1 cellular context compared by ENCODE assay signal in the genomic region with DNA sequence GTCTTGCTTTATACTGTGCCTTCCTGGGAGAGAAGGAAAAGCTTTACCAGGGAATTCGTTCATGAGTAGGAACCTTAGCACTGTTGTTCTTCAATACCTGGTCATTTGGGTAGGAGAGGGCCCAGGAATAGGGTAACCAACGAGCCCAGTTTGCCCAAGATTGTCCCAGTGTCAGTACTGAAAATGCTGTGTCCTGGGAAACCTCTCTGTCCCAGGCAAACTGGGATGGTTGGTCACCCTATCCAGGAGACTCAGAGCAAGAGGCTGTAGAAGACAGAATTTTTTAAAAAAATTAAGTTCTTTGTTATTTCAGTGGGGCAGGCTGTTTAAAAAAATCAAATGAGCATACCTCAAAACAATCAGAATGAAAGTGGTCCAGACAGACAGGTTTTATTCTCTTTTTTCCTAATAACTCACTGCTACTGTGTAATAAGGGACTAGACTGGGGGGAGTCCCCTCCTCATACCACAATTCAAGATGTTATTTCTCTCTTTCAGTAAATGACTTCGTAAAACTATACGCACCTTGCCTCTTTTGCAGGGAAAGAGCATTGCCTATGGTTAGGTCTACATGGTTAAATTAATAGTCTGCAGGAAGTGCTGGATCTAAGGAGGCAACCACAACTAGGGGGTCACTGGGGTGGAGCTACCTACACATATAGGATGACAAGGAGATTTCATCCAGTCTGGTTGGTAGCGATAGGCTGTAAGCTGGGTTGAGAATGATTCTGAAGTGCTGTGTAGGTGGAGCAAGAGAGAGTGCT.
TF ChIP-seq lines count a peak whose summit lies in the region.

No MANE protein-coding gene starts in this region.

TF ChIP-seq in GM12878, 131 proteins besides CTCF, POLR2A, EP300 and RAD21 (continued from another document and continues in another):
- TF ChIP-seq, protein P1, sequence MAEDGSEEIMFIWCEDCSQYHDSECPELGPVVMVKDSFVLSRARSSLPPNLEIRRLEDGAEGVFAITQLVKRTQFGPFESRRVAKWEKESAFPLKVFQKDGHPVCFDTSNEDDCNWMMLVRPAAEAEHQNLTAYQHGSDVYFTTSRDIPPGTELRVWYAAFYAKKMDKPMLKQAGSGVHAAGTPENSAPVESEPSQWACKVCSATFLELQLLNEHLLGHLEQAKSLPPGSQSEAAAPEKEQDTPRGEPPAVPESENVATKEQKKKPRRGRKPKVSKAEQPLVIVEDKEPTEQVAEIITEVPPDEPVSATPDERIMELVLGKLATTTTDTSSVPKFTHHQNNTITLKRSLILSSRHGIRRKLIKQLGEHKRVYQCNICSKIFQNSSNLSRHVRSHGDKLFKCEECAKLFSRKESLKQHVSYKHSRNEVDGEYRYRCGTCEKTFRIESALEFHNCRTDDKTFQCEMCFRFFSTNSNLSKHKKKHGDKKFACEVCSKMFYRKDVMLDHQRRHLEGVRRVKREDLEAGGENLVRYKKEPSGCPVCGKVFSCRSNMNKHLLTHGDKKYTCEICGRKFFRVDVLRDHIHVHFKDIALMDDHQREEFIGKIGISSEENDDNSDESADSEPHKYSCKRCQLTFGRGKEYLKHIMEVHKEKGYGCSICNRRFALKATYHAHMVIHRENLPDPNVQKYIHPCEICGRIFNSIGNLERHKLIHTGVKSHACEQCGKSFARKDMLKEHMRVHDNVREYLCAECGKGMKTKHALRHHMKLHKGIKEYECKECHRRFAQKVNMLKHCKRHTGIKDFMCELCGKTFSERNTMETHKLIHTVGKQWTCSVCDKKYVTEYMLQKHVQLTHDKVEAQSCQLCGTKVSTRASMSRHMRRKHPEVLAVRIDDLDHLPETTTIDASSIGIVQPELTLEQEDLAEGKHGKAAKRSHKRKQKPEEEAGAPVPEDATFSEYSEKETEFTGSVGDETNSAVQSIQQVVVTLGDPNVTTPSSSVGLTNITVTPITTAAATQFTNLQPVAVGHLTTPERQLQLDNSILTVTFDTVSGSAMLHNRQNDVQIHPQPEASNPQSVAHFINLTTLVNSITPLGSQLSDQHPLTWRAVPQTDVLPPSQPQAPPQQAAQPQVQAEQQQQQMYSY (CRISPR knock-in tag; IDR thresholded peaks at IDR 0.05) = no peak
- TF ChIP-seq NR2F1 (conservative IDR thresholded peaks at IDR 0.05) (peak; percentile 72), SRF (IDR thresholded peaks at IDR 0.05; ENCODE audit: low read depth in 2 of 2, low read length in 2 of 2) (no peak), FOXM1 (IDR thresholded peaks at IDR 0.05; ENCODE audit: low read depth, low read length) (peak; percentile 92), TCF3 (IDR thresholded peaks at IDR 0.05; ENCODE audit: borderline replicate concordance, insufficient read depth, low read depth, low read length) (0 out of 2 replicates have a peak, but pooled peaks have one; percentile 37), MTA3 (IDR thresholded peaks at IDR 0.05; ENCODE audit: borderline replicate concordance, low read length) (0 out of 2 replicates have a peak, but pooled peaks have one; percentile 22), CBX5 (IDR thresholded peaks at IDR 0.05; ENCODE audit: low read depth) (0 out of 2 replicates have a peak, but pooled peaks have one; percentile 40), TCF7 (IDR thresholded peaks at IDR 0.05; ENCODE audit: borderline replicate concordance) (no peak), CREM (IDR thresholded peaks at IDR 0.05; ENCODE audit: low read depth) (peak; percentile 73), CREB1 (IDR thresholded peaks at IDR 0.05; ENCODE audit: low read depth) (peak; percentile 60), IKZF1 (conservative IDR thresholded peaks at IDR 0.05) (peak; percentile 85), HDGF (IDR thresholded peaks at IDR 0.05) (peak; percentile 18; the same call in 1 of the 2 replicates), NRF1 (conservative IDR thresholded peaks at IDR 0.05; ENCODE audit: low read depth, low read length) (no peak), IRF4 (IDR thresholded peaks at IDR 0.05; ENCODE audit: low read depth, low read length) (peak; percentile 72; the same call in 1 of the 2 replicates), HCFC1 (IDR thresholded peaks at IDR 0.05; ENCODE audit: low read length) (no peak), MXI1 (IDR thresholded peaks at IDR 0.05; ENCODE audit: low read depth, low read length) (0 out of 2 replicates have a peak, but pooled peaks have one; percentile 27), MEF2A (IDR thresholded peaks at IDR 0.05; ENCODE audit: insufficient read depth, low read depth, low read length) (peak; percentile 60; the same call in 1 of the 2 replicates), EED (IDR thresholded peaks at IDR 0.05; ENCODE audit: low read depth) (peak; percentile 71; the same call in 1 of the 2 replicates), BCL11A (IDR thresholded peaks at IDR 0.05; ENCODE audit: low read depth, low read length) (peak; percentile 73), MTA2 (IDR thresholded peaks at IDR 0.05; ENCODE audit: low read depth) (peak; percentile 92)
- TF ChIP-seq, protein P2, sequence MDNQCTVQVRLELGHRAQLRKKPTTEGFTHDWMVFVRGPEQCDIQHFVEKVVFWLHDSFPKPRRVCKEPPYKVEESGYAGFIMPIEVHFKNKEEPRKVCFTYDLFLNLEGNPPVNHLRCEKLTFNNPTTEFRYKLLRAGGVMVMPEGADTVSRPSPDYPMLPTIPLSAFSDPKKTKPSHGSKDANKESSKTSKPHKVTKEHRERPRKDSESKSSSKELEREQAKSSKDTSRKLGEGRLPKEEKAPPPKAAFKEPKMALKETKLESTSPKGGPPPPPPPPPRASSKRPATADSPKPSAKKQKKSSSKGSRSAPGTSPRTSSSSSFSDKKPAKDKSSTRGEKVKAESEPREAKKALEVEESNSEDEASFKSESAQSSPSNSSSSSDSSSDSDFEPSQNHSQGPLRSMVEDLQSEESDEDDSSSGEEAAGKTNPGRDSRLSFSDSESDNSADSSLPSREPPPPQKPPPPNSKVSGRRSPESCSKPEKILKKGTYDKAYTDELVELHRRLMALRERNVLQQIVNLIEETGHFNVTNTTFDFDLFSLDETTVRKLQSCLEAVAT (IDR thresholded peaks at IDR 0.05) = peak; percentile 36; the same call in 1 of the 2 replicates
- TF ChIP-seq, protein P3, sequence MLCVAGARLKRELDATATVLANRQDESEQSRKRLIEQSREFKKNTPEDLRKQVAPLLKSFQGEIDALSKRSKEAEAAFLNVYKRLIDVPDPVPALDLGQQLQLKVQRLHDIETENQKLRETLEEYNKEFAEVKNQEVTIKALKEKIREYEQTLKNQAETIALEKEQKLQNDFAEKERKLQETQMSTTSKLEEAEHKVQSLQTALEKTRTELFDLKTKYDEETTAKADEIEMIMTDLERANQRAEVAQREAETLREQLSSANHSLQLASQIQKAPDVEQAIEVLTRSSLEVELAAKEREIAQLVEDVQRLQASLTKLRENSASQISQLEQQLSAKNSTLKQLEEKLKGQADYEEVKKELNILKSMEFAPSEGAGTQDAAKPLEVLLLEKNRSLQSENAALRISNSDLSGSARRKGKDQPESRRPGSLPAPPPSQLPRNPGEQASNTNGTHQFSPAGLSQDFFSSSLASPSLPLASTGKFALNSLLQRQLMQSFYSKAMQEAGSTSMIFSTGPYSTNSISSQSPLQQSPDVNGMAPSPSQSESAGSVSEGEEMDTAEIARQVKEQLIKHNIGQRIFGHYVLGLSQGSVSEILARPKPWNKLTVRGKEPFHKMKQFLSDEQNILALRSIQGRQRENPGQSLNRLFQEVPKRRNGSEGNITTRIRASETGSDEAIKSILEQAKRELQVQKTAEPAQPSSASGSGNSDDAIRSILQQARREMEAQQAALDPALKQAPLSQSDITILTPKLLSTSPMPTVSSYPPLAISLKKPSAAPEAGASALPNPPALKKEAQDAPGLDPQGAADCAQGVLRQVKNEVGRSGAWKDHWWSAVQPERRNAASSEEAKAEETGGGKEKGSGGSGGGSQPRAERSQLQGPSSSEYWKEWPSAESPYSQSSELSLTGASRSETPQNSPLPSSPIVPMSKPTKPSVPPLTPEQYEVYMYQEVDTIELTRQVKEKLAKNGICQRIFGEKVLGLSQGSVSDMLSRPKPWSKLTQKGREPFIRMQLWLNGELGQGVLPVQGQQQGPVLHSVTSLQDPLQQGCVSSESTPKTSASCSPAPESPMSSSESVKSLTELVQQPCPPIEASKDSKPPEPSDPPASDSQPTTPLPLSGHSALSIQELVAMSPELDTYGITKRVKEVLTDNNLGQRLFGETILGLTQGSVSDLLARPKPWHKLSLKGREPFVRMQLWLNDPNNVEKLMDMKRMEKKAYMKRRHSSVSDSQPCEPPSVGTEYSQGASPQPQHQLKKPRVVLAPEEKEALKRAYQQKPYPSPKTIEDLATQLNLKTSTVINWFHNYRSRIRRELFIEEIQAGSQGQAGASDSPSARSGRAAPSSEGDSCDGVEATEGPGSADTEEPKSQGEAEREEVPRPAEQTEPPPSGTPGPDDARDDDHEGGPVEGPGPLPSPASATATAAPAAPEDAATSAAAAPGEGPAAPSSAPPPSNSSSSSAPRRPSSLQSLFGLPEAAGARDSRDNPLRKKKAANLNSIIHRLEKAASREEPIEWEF (IDR thresholded peaks at IDR 0.05; ENCODE audit: insufficient replicate concordance, low read depth, low read length) = no peak
- TF ChIP-seq, protein P4, sequence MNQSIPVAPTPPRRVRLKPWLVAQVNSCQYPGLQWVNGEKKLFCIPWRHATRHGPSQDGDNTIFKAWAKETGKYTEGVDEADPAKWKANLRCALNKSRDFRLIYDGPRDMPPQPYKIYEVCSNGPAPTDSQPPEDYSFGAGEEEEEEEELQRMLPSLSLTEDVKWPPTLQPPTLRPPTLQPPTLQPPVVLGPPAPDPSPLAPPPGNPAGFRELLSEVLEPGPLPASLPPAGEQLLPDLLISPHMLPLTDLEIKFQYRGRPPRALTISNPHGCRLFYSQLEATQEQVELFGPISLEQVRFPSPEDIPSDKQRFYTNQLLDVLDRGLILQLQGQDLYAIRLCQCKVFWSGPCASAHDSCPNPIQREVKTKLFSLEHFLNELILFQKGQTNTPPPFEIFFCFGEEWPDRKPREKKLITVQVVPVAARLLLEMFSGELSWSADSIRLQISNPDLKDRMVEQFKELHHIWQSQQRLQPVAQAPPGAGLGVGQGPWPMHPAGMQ (IDR thresholded peaks at IDR 0.05; ENCODE audit: borderline replicate concordance) = no peak
- TF ChIP-seq, protein P5, sequence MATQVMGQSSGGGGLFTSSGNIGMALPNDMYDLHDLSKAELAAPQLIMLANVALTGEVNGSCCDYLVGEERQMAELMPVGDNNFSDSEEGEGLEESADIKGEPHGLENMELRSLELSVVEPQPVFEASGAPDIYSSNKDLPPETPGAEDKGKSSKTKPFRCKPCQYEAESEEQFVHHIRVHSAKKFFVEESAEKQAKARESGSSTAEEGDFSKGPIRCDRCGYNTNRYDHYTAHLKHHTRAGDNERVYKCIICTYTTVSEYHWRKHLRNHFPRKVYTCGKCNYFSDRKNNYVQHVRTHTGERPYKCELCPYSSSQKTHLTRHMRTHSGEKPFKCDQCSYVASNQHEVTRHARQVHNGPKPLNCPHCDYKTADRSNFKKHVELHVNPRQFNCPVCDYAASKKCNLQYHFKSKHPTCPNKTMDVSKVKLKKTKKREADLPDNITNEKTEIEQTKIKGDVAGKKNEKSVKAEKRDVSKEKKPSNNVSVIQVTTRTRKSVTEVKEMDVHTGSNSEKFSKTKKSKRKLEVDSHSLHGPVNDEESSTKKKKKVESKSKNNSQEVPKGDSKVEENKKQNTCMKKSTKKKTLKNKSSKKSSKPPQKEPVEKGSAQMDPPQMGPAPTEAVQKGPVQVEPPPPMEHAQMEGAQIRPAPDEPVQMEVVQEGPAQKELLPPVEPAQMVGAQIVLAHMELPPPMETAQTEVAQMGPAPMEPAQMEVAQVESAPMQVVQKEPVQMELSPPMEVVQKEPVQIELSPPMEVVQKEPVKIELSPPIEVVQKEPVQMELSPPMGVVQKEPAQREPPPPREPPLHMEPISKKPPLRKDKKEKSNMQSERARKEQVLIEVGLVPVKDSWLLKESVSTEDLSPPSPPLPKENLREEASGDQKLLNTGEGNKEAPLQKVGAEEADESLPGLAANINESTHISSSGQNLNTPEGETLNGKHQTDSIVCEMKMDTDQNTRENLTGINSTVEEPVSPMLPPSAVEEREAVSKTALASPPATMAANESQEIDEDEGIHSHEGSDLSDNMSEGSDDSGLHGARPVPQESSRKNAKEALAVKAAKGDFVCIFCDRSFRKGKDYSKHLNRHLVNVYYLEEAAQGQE (IDR thresholded peaks at IDR 0.05; ENCODE audit: low read depth, low read length) = no peak
- TF ChIP-seq, protein P6, sequence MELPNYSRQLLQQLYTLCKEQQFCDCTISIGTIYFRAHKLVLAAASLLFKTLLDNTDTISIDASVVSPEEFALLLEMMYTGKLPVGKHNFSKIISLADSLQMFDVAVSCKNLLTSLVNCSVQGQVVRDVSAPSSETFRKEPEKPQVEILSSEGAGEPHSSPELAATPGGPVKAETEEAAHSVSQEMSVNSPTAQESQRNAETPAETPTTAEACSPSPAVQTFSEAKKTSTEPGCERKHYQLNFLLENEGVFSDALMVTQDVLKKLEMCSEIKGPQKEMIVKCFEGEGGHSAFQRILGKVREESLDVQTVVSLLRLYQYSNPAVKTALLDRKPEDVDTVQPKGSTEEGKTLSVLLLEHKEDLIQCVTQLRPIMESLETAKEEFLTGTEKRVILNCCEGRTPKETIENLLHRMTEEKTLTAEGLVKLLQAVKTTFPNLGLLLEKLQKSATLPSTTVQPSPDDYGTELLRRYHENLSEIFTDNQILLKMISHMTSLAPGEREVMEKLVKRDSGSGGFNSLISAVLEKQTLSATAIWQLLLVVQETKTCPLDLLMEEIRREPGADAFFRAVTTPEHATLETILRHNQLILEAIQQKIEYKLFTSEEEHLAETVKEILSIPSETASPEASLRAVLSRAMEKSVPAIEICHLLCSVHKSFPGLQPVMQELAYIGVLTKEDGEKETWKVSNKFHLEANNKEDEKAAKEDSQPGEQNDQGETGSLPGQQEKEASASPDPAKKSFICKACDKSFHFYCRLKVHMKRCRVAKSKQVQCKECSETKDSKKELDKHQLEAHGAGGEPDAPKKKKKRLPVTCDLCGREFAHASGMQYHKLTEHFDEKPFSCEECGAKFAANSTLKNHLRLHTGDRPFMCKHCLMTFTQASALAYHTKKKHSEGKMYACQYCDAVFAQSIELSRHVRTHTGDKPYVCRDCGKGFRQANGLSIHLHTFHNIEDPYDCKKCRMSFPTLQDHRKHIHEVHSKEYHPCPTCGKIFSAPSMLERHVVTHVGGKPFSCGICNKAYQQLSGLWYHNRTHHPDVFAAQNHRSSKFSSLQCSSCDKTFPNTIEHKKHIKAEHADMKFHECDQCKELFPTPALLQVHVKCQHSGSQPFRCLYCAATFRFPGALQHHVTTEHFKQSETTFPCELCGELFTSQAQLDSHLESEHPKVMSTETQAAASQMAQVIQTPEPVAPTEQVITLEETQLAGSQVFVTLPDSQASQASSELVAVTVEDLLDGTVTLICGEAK (IDR thresholded peaks at IDR 0.05; ENCODE audit: borderline replicate concordance) = no peak
- TF ChIP-seq, protein P7, sequence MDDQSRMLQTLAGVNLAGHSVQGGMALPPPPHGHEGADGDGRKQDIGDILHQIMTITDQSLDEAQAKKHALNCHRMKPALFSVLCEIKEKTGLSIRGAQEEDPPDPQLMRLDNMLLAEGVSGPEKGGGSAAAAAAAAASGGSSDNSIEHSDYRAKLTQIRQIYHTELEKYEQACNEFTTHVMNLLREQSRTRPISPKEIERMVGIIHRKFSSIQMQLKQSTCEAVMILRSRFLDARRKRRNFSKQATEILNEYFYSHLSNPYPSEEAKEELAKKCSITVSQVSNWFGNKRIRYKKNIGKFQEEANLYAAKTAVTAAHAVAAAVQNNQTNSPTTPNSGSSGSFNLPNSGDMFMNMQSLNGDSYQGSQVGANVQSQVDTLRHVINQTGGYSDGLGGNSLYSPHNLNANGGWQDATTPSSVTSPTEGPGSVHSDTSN (IDR thresholded peaks at IDR 0.05; ENCODE audit: insufficient replicate concordance, low read depth, low read length) = no peak
- TF ChIP-seq, protein P8, sequence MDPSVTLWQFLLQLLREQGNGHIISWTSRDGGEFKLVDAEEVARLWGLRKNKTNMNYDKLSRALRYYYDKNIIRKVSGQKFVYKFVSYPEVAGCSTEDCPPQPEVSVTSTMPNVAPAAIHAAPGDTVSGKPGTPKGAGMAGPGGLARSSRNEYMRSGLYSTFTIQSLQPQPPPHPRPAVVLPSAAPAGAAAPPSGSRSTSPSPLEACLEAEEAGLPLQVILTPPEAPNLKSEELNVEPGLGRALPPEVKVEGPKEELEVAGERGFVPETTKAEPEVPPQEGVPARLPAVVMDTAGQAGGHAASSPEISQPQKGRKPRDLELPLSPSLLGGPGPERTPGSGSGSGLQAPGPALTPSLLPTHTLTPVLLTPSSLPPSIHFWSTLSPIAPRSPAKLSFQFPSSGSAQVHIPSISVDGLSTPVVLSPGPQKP (IDR thresholded peaks at IDR 0.05; ENCODE audit: low read depth, low read length) = no peak
